Comparison of ENCODE assay signal across 27 cellular contexts in genomic region chr11:60878245-60879101, GRCh38. TPM values are rescaled to one million over a fixed set of nuclear protein-coding genes. Genes with fewer than 3 reads are reported as not detected.
DNase-seq lines count a peak whose midpoint lies in the region; ATAC-seq and TF ChIP-seq lines count a peak whose summit lies in the region.
"Had no signal": no experiment of that assay in that cellular context is flagged by ENCODE, and none has a peak within 500 bp of the region (broad histone marks: within the 10 kb centered on the region; RNA-seq: fewer than 3 reads in every experiment).

No MANE protein-coding gene starts in this region.

- peaks cover 22% of the 10 kb centered on the region for H3K4me1 Mint-ChIP-seq in neural progenitor cell
- H3K4me1 Mint-ChIP-seq: activated CD4-positive, alpha-beta T cell treated with anti-CD3 and anti-CD28 coated beads for 36 hours had no signal

- peak overlapping the region; percentile 20 for H3K9ac ChIP-seq in neural progenitor cell

- H3K36me3 ChIP-seq in Peyer's patch: no peaks in the 10 kb centered on the region
- H3K36me3 ChIP-seq in neural progenitor cell: no peaks in the 10 kb centered on the region
- H3K36me3 ChIP-seq in testis (ENCODE audit: low read depth, missing control alignments): no peaks in the 10 kb centered on the region
- peaks cover 0 to 19% of the 10 kb centered on the region in 2 donors for H3K36me3 ChIP-seq in left lung

- 49 to 51% methylated on average over 5 of the region's 5 CpGs for WGBS in testis, 2 donors

- H3K9me3 ChIP-seq in Peyer's patch (no peaks in the 10 kb centered on the region), neural progenitor cell (ENCODE audit: low read depth) (no peaks in the 10 kb centered on the region), testis (no peaks in the 10 kb centered on the region), left lung (no peaks in the 10 kb centered on the region)

- H3K9me3 Mint-ChIP-seq in neural progenitor cell: no peaks in the 10 kb centered on the region
- H3K9me3 Mint-ChIP-seq: CD4-positive, alpha-beta memory T cell; central memory CD8-positive, alpha-beta T cell had no signal

- peaks cover 5% of the 10 kb centered on the region for H3K27me3 Mint-ChIP-seq in neural progenitor cell (ENCODE audit: insufficient read depth, low read depth)
- H3K27me3 Mint-ChIP-seq: activated CD4-positive, alpha-beta T cell treated with anti-CD3 and anti-CD28 coated beads for 36 hours; activated naive CD8-positive, alpha-beta T cell; CD4-positive, alpha-beta memory T cell; central memory CD8-positive, alpha-beta T cell; T-helper 17 cell had no signal

- peaks cover 0 to 1% (median 0%) of the 10 kb centered on the region in 4 donors for H3K4me1 ChIP-seq in Peyer's patch
- H3K4me1 ChIP-seq in neural progenitor cell: no peaks in the 10 kb centered on the region
- peaks cover 27% of the 10 kb centered on the region for H3K4me1 ChIP-seq in testis
- no peaks in the 10 kb centered on the region for H3K4me1 ChIP-seq in left lung

- H3K36me3 Mint-ChIP-seq in neural progenitor cell: peaks cover 7% of the 10 kb centered on the region
- H3K36me3 Mint-ChIP-seq: activated naive CD8-positive, alpha-beta T cell had no signal

- H3K4me3 ChIP-seq in Peyer's patch: no peak overlapping the region
- H3K4me3 ChIP-seq in neural progenitor cell: no peak overlapping the region
- H3K4me3 ChIP-seq in testis: no peak overlapping the region
- H3K4me3 ChIP-seq in left lung: no peak overlapping the region
- H3K4me3 ChIP-seq: dorsolateral prefrontal cortex, K562, skin epidermis had no signal

- intact Hi-C loops in Right ventricle myocardium superior (cut with DNase I): loop anchor here (5.0 kb wide), 1 partner anchor 36 kb away; the partner anchor contains the start of gene CCDC86
- intact Hi-C loops in testis (cut with DNase I; ENCODE audit: low total_unique reads): no loop called here
- intact Hi-C loops in left lung (cut with DNase I): no loop called here

- peak; percentile 84 for ATAC-seq in Right ventricle myocardium superior (ENCODE audit: poor library complexity)
- no peak for ATAC-seq in GM19035 (IDR thresholded peaks at IDR 0.05; ENCODE audit: unreplicated experiment)
- ATAC-seq in left lung: no peak
- ATAC-seq: activated CD4-positive, alpha-beta T cell treated with anti-CD3 and anti-CD28 coated beads for 36 hours; activated CD8-positive, alpha-beta T cell treated with anti-CD3 and anti-CD28 coated beads, Interleukin-2, amount 10 ng/mL, durations not matched to agents 7 days and 5 days; K562; T-helper 17 cell had no signal

- no peak overlapping the region for H3K4me2 ChIP-seq in neural progenitor cell

- H3F3A ChIP-seq in neural progenitor cell (ENCODE audit: low read depth): no peaks in the 10 kb centered on the region

- H4K20me1 ChIP-seq in neural progenitor cell (ENCODE audit: low read depth): no peaks in the 10 kb centered on the region

- no peak overlapping the region for H3K27ac Mint-ChIP-seq in neural progenitor cell
- H3K27ac Mint-ChIP-seq: activated CD4-positive, alpha-beta T cell treated with anti-CD3 and anti-CD28 coated beads for 36 hours; activated CD8-positive, alpha-beta T cell treated with anti-CD3 and anti-CD28 coated beads, Interleukin-2, amount 10 ng/mL, durations not matched to agents 7 days and 5 days; activated naive CD8-positive, alpha-beta T cell; T-helper 17 cell had no signal

- no peak overlapping the region for H3K4me3 Mint-ChIP-seq in neural progenitor cell
- H3K4me3 Mint-ChIP-seq: activated CD4-positive, alpha-beta T cell treated with anti-CD3 and anti-CD28 coated beads for 36 hours; activated CD8-positive, alpha-beta T cell treated with anti-CD3 and anti-CD28 coated beads, Interleukin-2, amount 10 ng/mL, durations not matched to agents 7 days and 5 days; activated naive CD8-positive, alpha-beta T cell; CD4-positive, alpha-beta memory T cell; central memory CD8-positive, alpha-beta T cell; T-helper 17 cell had no signal

- H3K27ac ChIP-seq in Peyer's patch (peak overlapping the region in 3 of 4 donors; percentile 21 to 71 (median 68)), neural progenitor cell (no peak overlapping the region), testis (peak overlapping the region; percentile 82 to 88), left lung (no peak overlapping the region)

- DNase-seq in Peyer's patch: peak in 1 of 3 donors; percentile 23
- DNase-seq in Right ventricle myocardium superior: no peak
- no peak for DNase-seq in neural progenitor cell (ENCODE audit: low spot score)
- DNase-seq in testis: peak; percentile 68
- DNase-seq in germinal center (ENCODE audit: low spot score): no peak
- no peak for DNase-seq in NCI-H345 treated with DMSO at 0.1 percent for 48 hours (lab: John Stamatoyannopoulos, UW; ENCODE audit: unreplicated experiment)
- DNase-seq in left lung: no peak
- DNase-seq: activated CD4-positive, alpha-beta T cell treated with anti-CD3 and anti-CD28 coated beads for 36 hours; activated CD8-positive, alpha-beta T cell treated with anti-CD3 and anti-CD28 coated beads, Interleukin-2, amount 10 ng/mL, durations not matched to agents 7 days and 5 days; activated effector memory CD4-positive, alpha-beta T cell treated with Interleukin-2 at 50 U/mL for 16 hours; CD4-positive, alpha-beta memory T cell; dorsolateral prefrontal cortex; EL; NCI-H2029; NCI-H774; T-helper 17 cell had no signal

- no peaks in the 10 kb centered on the region for H3K79me2 ChIP-seq in neural progenitor cell (ENCODE audit: low read depth)

- TF ChIP-seq CTCF in Peyer's patch (IDR thresholded peaks at IDR 0.05) (no peak), neural progenitor cell (IDR thresholded peaks at IDR 0.05) (no peak), testis (IDR thresholded peaks at IDR 0.05) (no peak), left lung (IDR thresholded peaks at IDR 0.05) (no peak)

- TF ChIP-seq POLR2A in Peyer's patch (IDR thresholded peaks at IDR 0.05) (no peak), testis (IDR thresholded peaks at IDR 0.05) (no peak)

- H3K27me3 ChIP-seq in Peyer's patch: no peaks in the 10 kb centered on the region
- no peaks in the 10 kb centered on the region for H3K27me3 ChIP-seq in neural progenitor cell
- H3K27me3 ChIP-seq in testis: no peaks in the 10 kb centered on the region
- H3K27me3 ChIP-seq in left lung: no peaks in the 10 kb centered on the region
- H3K27me3 ChIP-seq: dorsolateral prefrontal cortex had no signal

- H2AFZ ChIP-seq in neural progenitor cell (replicated peaks): no peak overlapping the region

RNA-seq across cellular contexts. Expression of gene ZP1, which starts 11.1 kb away (rescaled TPM):
- total RNA-seq in Peyer's patch (1 to 10 TPM in 1 of 4 donors, not detected in 3; 2.1 TPM), Right ventricle myocardium superior (not detected), neural progenitor cell (ENCODE audit: low replicate concordance) (not detected in 2 replicates), testis (1 to 10 TPM; 3.5 to 4.0 TPM), left lung (not detected)
- 11.2 TPM for polyA plus RNA-seq in testis (ENCODE audit: insufficient read depth, low read depth, low replicate concordance)
- total RNA-seq: activated CD4-positive, alpha-beta T cell treated with anti-CD3 and anti-CD28 coated beads for 36 hours; astrocyte; endothelial cell of umbilical vein; K562; kidney epithelial cell; pulmonary artery endothelial cell; T-helper 17 cell; ureter had no signal
- polyA plus RNA-seq: endothelial cell of umbilical vein had no signal

RNA-seq across cellular contexts. Expression of gene PTGDR2, which starts 22.7 kb away (rescaled TPM):
- total RNA-seq in Peyer's patch (10 to 100 TPM in 1 of 4 donors, 1 to 10 TPM in 3; 1.5 to 18.2 (median 2.6) TPM), Right ventricle myocardium superior (3.0 TPM), neural progenitor cell (ENCODE audit: low replicate concordance) (0.06 TPM in 1 of 2 replicates, not detected in the other), testis (1 to 10 TPM in 1 of 2 donors, under 1 TPM in 1; 0.81 to 1.5 TPM), left lung (under 1 TPM in 1 of 2 donors, not detected in 1; 0.21 TPM)
- 0.28 TPM for polyA plus RNA-seq in testis (ENCODE audit: insufficient read depth, low read depth, low replicate concordance)
- total RNA-seq: astrocyte, kidney epithelial cell, RPMI7951 had no signal
- polyA plus RNA-seq: endothelial cell of umbilical vein had no signal

RNA-seq across cellular contexts. Expression of gene PRPF19, which starts 27.9 kb away (rescaled TPM):
- total RNA-seq in Peyer's patch (10 to 100 TPM; 36.1 to 53.4 (median 46.5) TPM), Right ventricle myocardium superior (34.0 TPM), neural progenitor cell (ENCODE audit: low replicate concordance) (34.5 and 72.7 TPM in 2 replicates), testis (100 to 1,000 TPM in 1 of 2 donors, 10 to 100 TPM in 1; 79.8 to 109 TPM), left lung (10 to 100 TPM; 49.1 to 76.8 TPM)
- polyA plus RNA-seq in testis (ENCODE audit: insufficient read depth, low read depth, low replicate concordance): 71.6 TPM

RNA-seq across cellular contexts. Expression of gene TMEM109, which starts 35.5 kb away (rescaled TPM):
- total RNA-seq in Peyer's patch (10 to 100 TPM; 26.3 to 40.5 (median 36.6) TPM), Right ventricle myocardium superior (82.2 TPM), neural progenitor cell (ENCODE audit: low replicate concordance) (22.4 and 23.6 TPM in 2 replicates), testis (10 to 100 TPM; 28.1 to 46.7 TPM), left lung (100 to 1,000 TPM; 105 to 130 TPM)
- 59.1 TPM for polyA plus RNA-seq in testis (ENCODE audit: insufficient read depth, low read depth, low replicate concordance)

RNA-seq across cellular contexts. Expression of gene CCDC86, which starts 36.6 kb away (rescaled TPM):
- total RNA-seq in Peyer's patch (10 to 100 TPM in 2 of 4 donors, 1 to 10 TPM in 2; 8.7 to 33.0 (median 12.4) TPM), Right ventricle myocardium superior (8.4 TPM), neural progenitor cell (ENCODE audit: low replicate concordance) (3.3 and 9.5 TPM in 2 replicates), testis (10 to 100 TPM; 60.7 to 64.7 TPM), left lung (10 to 100 TPM; 10.2 to 23.1 TPM)
- 134 TPM for polyA plus RNA-seq in testis (ENCODE audit: insufficient read depth, low read depth, low replicate concordance)

Comparison
In these comparisons a context has a peak if more than half of its experiments do, and no peak if none do; other contexts are left out.
1. H3K27ac ChIP-seq: peak in Peyer's patch (3 of 4) and testis (2 of 2); none in neural progenitor cell (single experiment) and left lung (0 of 2).